Comparison of ENCODE assay signal across 21 cellular contexts in the genomic region with DNA sequence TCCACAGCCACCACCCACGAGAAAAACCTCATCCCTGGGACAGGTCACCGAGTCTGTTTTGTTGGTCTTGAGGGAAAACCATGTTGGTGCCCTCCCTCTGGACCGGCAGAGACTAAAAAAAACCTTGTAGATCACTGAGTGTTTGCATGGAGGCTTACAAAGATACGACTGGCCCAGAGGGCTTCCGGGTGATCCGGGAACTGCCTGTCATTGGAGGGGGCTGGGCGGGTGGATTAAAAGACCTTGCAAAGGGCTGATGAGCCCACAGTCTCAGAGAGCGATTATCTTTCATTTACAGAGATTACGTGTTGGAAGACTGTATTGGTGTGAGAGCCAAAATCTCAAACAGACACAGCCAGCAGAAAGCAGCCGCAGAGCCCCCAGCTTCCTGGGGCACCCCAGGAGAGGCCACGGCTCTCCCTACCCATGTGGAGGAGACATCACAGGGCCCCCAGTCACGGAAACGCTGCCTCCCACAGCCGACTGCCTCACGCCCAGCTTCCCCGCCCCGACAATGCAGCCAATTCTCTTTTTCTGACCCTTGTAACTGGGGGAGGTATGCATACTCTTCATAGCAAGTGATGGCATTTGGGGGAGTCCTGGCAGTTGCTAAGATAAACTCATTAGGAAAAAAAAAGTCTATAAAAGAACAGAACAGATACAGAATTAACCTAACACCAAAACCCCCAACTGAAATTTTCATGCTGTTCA.
DNase-seq lines count a peak whose midpoint lies in the region; FAIRE-seq and TF ChIP-seq lines count a peak whose summit lies in the region.
"Had no signal": no experiment of that assay in that cellular context is flagged by ENCODE, and none has a peak within 500 bp of the region (broad histone marks: within the 10 kb centered on the region; RNA-seq: fewer than 3 reads in every experiment).

No MANE protein-coding gene starts in this region.

- no peak for FAIRE-seq in GM12891 (lab: Jason Lieb, UNC)
- FAIRE-seq: colon, HTR-8/SVneo, keratinocyte had no signal

- TF ChIP-seq CTCF in hepatocyte (IDR thresholded peaks at IDR 0.05; ENCODE audit: poor library complexity) (no peak), thyroid gland (IDR thresholded peaks at IDR 0.05) (no peak)

- H3K27ac ChIP-seq in hepatocyte: no peak overlapping the region
- H3K27ac ChIP-seq in thyroid gland: no peak overlapping the region
- H3K27ac ChIP-seq: ascending aorta, right atrium auricular region, suprapubic skin had no signal

- intact Hi-C loops in activated naive CD4-positive, alpha-beta T cell treated with anti-CD3 and anti-CD28 coated beads for 36 hours (cut with micrococcal nuclease): no loop called here
- intact Hi-C loops in thyroid gland (cut with DNase I): no loop called here

- H3K79me2 ChIP-seq in hepatocyte: no peaks in the 10 kb centered on the region

- CTCF ChIA-PET in activated naive CD4-positive, alpha-beta T cell treated with anti-CD3 and anti-CD28 coated beads for 36 hours (lab: Charles Lee): no interaction called here

- H3K4me2 ChIP-seq in hepatocyte: peak overlapping the region; percentile 37

- WGBS in hepatocyte (ENCODE audit: low lambda C conversion rate, missing lambda C conversion rate): 45% methylated on average over 17 of the region's 17 CpGs
- WGBS in thyroid gland, 2 donors: 34 to 35% methylated on average over 17 of the region's 17 CpGs

- no peaks in the 10 kb centered on the region for H3K9me2 ChIP-seq in hepatocyte (replicated peaks; ENCODE audit: insufficient read depth)

- H3K4me1 Mint-ChIP-seq in activated naive CD4-positive, alpha-beta T cell treated with anti-CD3 and anti-CD28 coated beads for 36 hours (ENCODE audit: low read depth): peaks cover 5% of the 10 kb centered on the region
- H3K4me1 Mint-ChIP-seq: memory B cell had no signal

- no peaks in the 10 kb centered on the region for H3K36me3 Mint-ChIP-seq in activated naive CD4-positive, alpha-beta T cell treated with anti-CD3 and anti-CD28 coated beads for 36 hours (ENCODE audit: low read depth)

- peaks cover 41% of the 10 kb centered on the region for H3K27me3 Mint-ChIP-seq in activated naive CD4-positive, alpha-beta T cell treated with anti-CD3 and anti-CD28 coated beads for 36 hours (ENCODE audit: low read depth)

- peak overlapping the region; percentile 8 for H3K27ac Mint-ChIP-seq in activated naive CD4-positive, alpha-beta T cell treated with anti-CD3 and anti-CD28 coated beads for 36 hours
- H3K27ac Mint-ChIP-seq: memory B cell; T-helper 1 cell treated with Interleukin-12 subunit alpha and Interleukin-12 subunit beta and Interleukin-4 antibody, amounts not matched to agents 30 μg/mL and 1 μg/mL, for 36 hours had no signal

- H4K20me1 ChIP-seq in hepatocyte (ENCODE audit: insufficient read depth, poor library complexity, severe bottlenecking): no peaks in the 10 kb centered on the region

- H3K36me3 ChIP-seq in hepatocyte (replicated peaks; ENCODE audit: insufficient read depth, low read depth) (no peaks in the 10 kb centered on the region), thyroid gland (no peaks in the 10 kb centered on the region)
- H3K36me3 ChIP-seq: ascending aorta, right atrium auricular region, suprapubic skin had no signal

- H3K4me3 Mint-ChIP-seq in activated naive CD4-positive, alpha-beta T cell treated with anti-CD3 and anti-CD28 coated beads for 36 hours: no peak overlapping the region
- H3K4me3 Mint-ChIP-seq: memory B cell; T-helper 1 cell treated with Interleukin-12 subunit alpha and Interleukin-12 subunit beta and Interleukin-4 antibody, amounts not matched to agents 30 μg/mL and 1 μg/mL, for 36 hours had no signal

- H2AFZ ChIP-seq in hepatocyte: no peak overlapping the region

- no peak for DNase-seq in activated naive CD4-positive, alpha-beta T cell treated with anti-CD3 and anti-CD28 coated beads for 36 hours
- DNase-seq in activated naive CD4-positive, alpha-beta T cell treated with Interleukin-2 at 50 U/mL for 16 hours: no peak
- DNase-seq in NCI-H2227 (lab: John Stamatoyannopoulos, UW; ENCODE audit: unreplicated experiment) (peak; percentile 50), hepatocyte (ENCODE audit: low spot score) (no peak), thyroid gland (peak; percentile 21 to 29), HCEC 1CT (no peak), GM12891 (ENCODE audit: insufficient read length, low spot score) (no peak)
- DNase-seq in stimulated activated CD4-positive, alpha-beta T cell treated with anti-CD3 and anti-CD28 coated beads, Interleukin-2, amount 100 ng/mL, for 24 hours: no peak
- DNase-seq: activated gamma-delta T cell, COR-L47, H9, NCI-H1930, SHP77 had no signal

- H3K4me1 ChIP-seq in hepatocyte (ENCODE audit: insufficient read depth) (peaks cover 14% of the 10 kb centered on the region), thyroid gland (peaks cover 5 to 6% of the 10 kb centered on the region in 2 donors)
- H3K4me1 ChIP-seq: ascending aorta had no signal

- TF ChIP-seq POLR2A in thyroid gland (IDR thresholded peaks at IDR 0.05): no peak
- TF ChIP-seq POLR2A in GM12891 (IDR thresholded peaks at IDR 0.05; ENCODE audit: low read depth, low read length): no peak

- no peaks in the 10 kb centered on the region for H3K9me3 Mint-ChIP-seq in activated naive CD4-positive, alpha-beta T cell treated with anti-CD3 and anti-CD28 coated beads for 36 hours
- H3K9me3 Mint-ChIP-seq: H9; T-helper 1 cell treated with Interleukin-12 subunit alpha and Interleukin-12 subunit beta and Interleukin-4 antibody, amounts not matched to agents 30 μg/mL and 1 μg/mL, for 36 hours had no signal

- H3K27me3 ChIP-seq in hepatocyte (no peaks in the 10 kb centered on the region), thyroid gland (no peaks in the 10 kb centered on the region)
- H3K27me3 ChIP-seq: ascending aorta, right atrium auricular region had no signal

- H3K4me3 ChIP-seq in hepatocyte (no peak overlapping the region), thyroid gland (replicated peaks in 1 of 3) (no peak overlapping the region)
- H3K4me3 ChIP-seq: ascending aorta, right atrium auricular region, suprapubic skin had no signal

- H3K9me3 ChIP-seq in hepatocyte (ENCODE audit: low read depth) (no peaks in the 10 kb centered on the region), thyroid gland (no peaks in the 10 kb centered on the region)
- H3K9me3 ChIP-seq: ascending aorta, right atrium auricular region, suprapubic skin had no signal

TF ChIP-seq in GM12891, 5 proteins besides CTCF, POLR2A, EP300 and RAD21:
- TF ChIP-seq SPI1 (IDR thresholded peaks at IDR 0.05; ENCODE audit: low read depth, low read length) (no peak), TAF1 (IDR thresholded peaks at IDR 0.05; ENCODE audit: low read depth, low read length) (no peak), PAX5 (IDR thresholded peaks at IDR 0.05; ENCODE audit: insufficient read depth, low read length, severe bottlenecking) (no peak), POLR2AphosphoS5 (IDR thresholded peaks at IDR 0.05; ENCODE audit: low read depth, low read length) (no peak), POU2F2 (IDR thresholded peaks at IDR 0.05; ENCODE audit: low read depth, low read length) (no peak)

Comparison
In these comparisons a context has a peak if more than half of its experiments do, and no peak if none do; other contexts are left out.
1. DNase-seq: peak in NCI-H2227 (single experiment) and thyroid gland (2 of 2); none in activated naive CD4-positive, alpha-beta T cell treated with anti-CD3 and anti-CD28 coated beads for 36 hours (single experiment), activated naive CD4-positive, alpha-beta T cell treated with Interleukin-2 at 50 U/mL for 16 hours (single experiment), hepatocyte (single experiment), HCEC 1CT (single experiment), GM12891 (single experiment) and stimulated activated CD4-positive, alpha-beta T cell treated with anti-CD3 and anti-CD28 coated beads, Interleukin-2, amount 100 ng/mL, for 24 hours (0 of 2).